In the genomic region with DNA sequence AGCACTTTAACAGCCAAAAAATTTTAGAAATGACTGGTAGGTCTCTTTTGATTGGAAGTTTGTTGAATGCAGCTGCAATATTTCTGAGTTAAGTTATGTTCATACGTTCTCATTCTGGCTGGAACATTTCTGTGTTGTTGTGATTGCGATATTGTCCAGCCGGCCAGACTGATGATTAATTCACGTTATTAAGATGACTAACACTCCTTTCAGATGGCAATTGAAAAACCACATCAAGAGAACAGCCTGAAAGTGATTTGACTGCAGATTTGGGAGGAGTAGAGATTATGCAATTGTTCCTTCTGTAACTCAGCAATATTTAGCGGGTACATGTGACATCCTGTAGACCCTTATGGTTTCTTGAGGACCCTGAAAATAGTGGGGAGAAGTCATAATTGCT, we compare ENCODE assay signal across 12 cellular contexts.
A peak's percentile ranks its signal among the peaks of the same experiment; 100 is the strongest.
DNase-seq lines count a peak whose midpoint lies in the region; ATAC-seq, FAIRE-seq and TF ChIP-seq lines count a peak whose summit lies in the region.
"Had no signal": no experiment of that assay in that cellular context is flagged by ENCODE, and none has a peak within 500 bp of the region (broad histone marks: within the 10 kb centered on the region; RNA-seq: fewer than 3 reads in every experiment).

No MANE protein-coding gene starts in this region.

- peaks cover 11% of the 10 kb centered on the region for H3K4me1 ChIP-seq in astrocyte (ENCODE audit: insufficient read depth, low read length)
- H3K4me1 ChIP-seq in left lung = peaks cover 12% of the 10 kb centered on the region in 2 donors

- H3K9me3 Mint-ChIP-seq in astrocyte (ENCODE audit: unreplicated experiment) = no peaks in the 10 kb centered on the region

- H3K9me3 ChIP-seq in astrocyte (ENCODE audit: insufficient read depth, low read depth, low read length) = no peaks in the 10 kb centered on the region
- H3K9me3 ChIP-seq in left lung = no peaks in the 10 kb centered on the region

- H4K20me1 ChIP-seq in astrocyte (ENCODE audit: insufficient read depth, low read length) = no peaks in the 10 kb centered on the region

- peak; percentile 75 for FAIRE-seq in astrocyte (lab: Jason Lieb, UNC)

- no peaks in the 10 kb centered on the region for H3K79me2 ChIP-seq in astrocyte (ENCODE audit: insufficient read depth, low read length)

- no peak overlapping the region for H3K27ac Mint-ChIP-seq in astrocyte (ENCODE audit: unreplicated experiment)
- H3K27ac Mint-ChIP-seq: naive thymus-derived CD4-positive, alpha-beta T cell had no signal

- ATAC-seq in HG03565 (IDR thresholded peaks at IDR 0.05; ENCODE audit: unreplicated experiment) = peak; percentile 91
- peak; percentile 88 for ATAC-seq in left lung
- ATAC-seq in HG02759 (IDR thresholded peaks at IDR 0.05; ENCODE audit: unreplicated experiment) = no peak
- ATAC-seq: naive thymus-derived CD4-positive, alpha-beta T cell had no signal

- H3K27me3 ChIP-seq in BJ (ENCODE audit: control insufficient read depth, insufficient read depth, low read length) = peaks cover 3% of the 10 kb centered on the region; the same call in 1 of the 2 replicates
- H3K27me3 ChIP-seq in astrocyte (ENCODE audit: insufficient read depth, low read length) = no peaks in the 10 kb centered on the region
- H3K27me3 ChIP-seq in left lung = no peaks in the 10 kb centered on the region

- peak overlapping the region; percentile 35 for H3K4me2 ChIP-seq in astrocyte (ENCODE audit: low read length)

- POLR2A ChIA-PET in BJ (lab: Charles Lee) = no interaction called here

- peaks cover 9% of the 10 kb centered on the region for H3K4me1 Mint-ChIP-seq in astrocyte (ENCODE audit: low read depth, unreplicated experiment)

- no peaks in the 10 kb centered on the region for H3K36me3 Mint-ChIP-seq in astrocyte (ENCODE audit: low read depth, unreplicated experiment)

- H3K27me3 Mint-ChIP-seq in astrocyte (ENCODE audit: low read depth, unreplicated experiment) = peaks cover 7% of the 10 kb centered on the region

- DNase-seq in BJ (ENCODE audit: low read depth) (peak; percentile 32), astrocyte (ENCODE audit: low read depth) (peak; percentile 87), left lung (no peak), RPMI8226 (no peak)
- no peak for DNase-seq in activated effector memory CD4-positive, alpha-beta T cell treated with Interleukin-2 at 50 U/mL for 16 hours
- no peak for DNase-seq in activated CD4-positive, CD25-positive, alpha-beta regulatory T cell (lab: John Stamatoyannopoulos, UW)
- DNase-seq: naive thymus-derived CD4-positive, alpha-beta T cell; NCI-H1417 treated with DMSO at 0.1 percent for 48 hours; substantia nigra; WERI-Rb-1 had no signal

- no peak overlapping the region for H3K4me3 Mint-ChIP-seq in astrocyte (ENCODE audit: unreplicated experiment)
- H3K4me3 Mint-ChIP-seq: naive thymus-derived CD4-positive, alpha-beta T cell had no signal

- H3K4me3 ChIP-seq in BJ (ENCODE audit: low read depth, low read length) = no peak overlapping the region
- H3K4me3 ChIP-seq in astrocyte (ENCODE audit: insufficient read depth, low read depth, low read length) = no peak overlapping the region
- H3K4me3 ChIP-seq in left lung = no peak overlapping the region

- CTCF ChIA-PET in BJ (lab: Yijun Ruan, JAX) = no interaction called here

- H3K36me3 ChIP-seq in BJ (ENCODE audit: control insufficient read depth, insufficient read depth, low read length) = no peaks in the 10 kb centered on the region
- H3K36me3 ChIP-seq in astrocyte (ENCODE audit: insufficient read depth, low read length) = no peaks in the 10 kb centered on the region
- H3K36me3 ChIP-seq in left lung = no peaks in the 10 kb centered on the region
- H3K36me3 ChIP-seq: WERI-Rb-1 had no signal

- H3K27ac ChIP-seq in astrocyte (ENCODE audit: low read depth, low read length) = no peak overlapping the region
- H3K27ac ChIP-seq in left lung = peak overlapping the region in 1 of 2 donors; percentile 2
- H3K27ac ChIP-seq: WERI-Rb-1 had no signal

- H3K9ac ChIP-seq in astrocyte (ENCODE audit: low read length) = no peak overlapping the region

- no peak overlapping the region for H2AFZ ChIP-seq in astrocyte (ENCODE audit: low read depth, low read length)

- TF ChIP-seq CTCF in BJ (IDR thresholded peaks at IDR 0.05; ENCODE audit: insufficient read depth, low read depth, low read length) (no peak), astrocyte (IDR thresholded peaks at IDR 0.05; ENCODE audit: insufficient read depth, low read depth, low read length) (no peak), left lung (IDR thresholded peaks at IDR 0.05) (no peak)

- intact Hi-C loops in left lung (cut with DNase I) = no loop called here

Comparison
In these comparisons a context has a peak if more than half of its experiments do, and no peak if none do; other contexts are left out.
1. DNase-seq: peak in BJ (single experiment) and astrocyte (single experiment); none in left lung (0 of 2), RPMI8226 (single experiment), activated effector memory CD4-positive, alpha-beta T cell treated with Interleukin-2 at 50 U/mL for 16 hours (single experiment) and activated CD4-positive, CD25-positive, alpha-beta regulatory T cell (0 of 4).